8 cellular contexts compared by ENCODE assay signal in genomic region chr1:36159614-36160387, GRCh38. TPM values are rescaled to one million over a fixed set of nuclear protein-coding genes. Genes with fewer than 3 reads are reported as not detected.
A peak's percentile ranks its signal among the peaks of the same experiment; 100 is the strongest.
DNase-seq lines count a peak whose midpoint lies in the region; ATAC-seq and TF ChIP-seq lines count a peak whose summit lies in the region.

No MANE protein-coding gene starts in this region.

- peaks cover 0 to 10% (median 0%) of the 10 kb centered on the region in 9 donors for H3K36me3 ChIP-seq in heart left ventricle

- H3K27ac ChIP-seq in heart left ventricle, result peak overlapping the region in 11 of 12 donors; percentile 79 to 100 (median 97)

- peaks cover 62 to 78% of the 10 kb centered on the region in 2 donors for H3K4me1 Mint-ChIP-seq in natural killer cell

- H3K4me1 ChIP-seq in heart left ventricle, result peaks cover 31 to 82% (median 71%) of the 10 kb centered on the region in 12 donors

- H3K4me3 ChIP-seq in heart left ventricle (peak overlapping the region in 7 of 12 donors; percentile 47 to 62 (median 56)), cardiac fibroblast (replicated peaks in 1 of 2; ENCODE audit: low read depth in 2 of 2, low read length in 2 of 2) (peak overlapping the region; percentile 2 to 60)

- peak overlapping the region; percentile 82 for H3K4me3 Mint-ChIP-seq in natural killer cell

- H3K9me3 ChIP-seq in heart left ventricle, result no peaks in the 10 kb centered on the region

- H3K27ac Mint-ChIP-seq in natural killer cell, result peak overlapping the region; percentile 88 to 99

- TF ChIP-seq CTCF in heart left ventricle (IDR thresholded peaks at IDR 0.05) (no peak), cardiac fibroblast (IDR thresholded peaks at IDR 0.05; ENCODE audit: low read depth, low read length) (no peak), natural killer cell (IDR thresholded peaks at IDR 0.05) (no peak)

- H3K9me3 Mint-ChIP-seq in natural killer cell, result no peaks in the 10 kb centered on the region

- H3K27me3 ChIP-seq in heart left ventricle, result no peaks in the 10 kb centered on the region

- ATAC-seq in heart left ventricle (no peak), left cardiac atrium (no peak), natural killer cell (no peak), esophagus mucosa (no peak), GM21786 (IDR thresholded peaks at IDR 0.05; ENCODE audit: unreplicated experiment) (no peak), HG03565 (IDR thresholded peaks at IDR 0.05; ENCODE audit: unreplicated experiment) (no peak)

- TF ChIP-seq POLR2A in heart left ventricle (IDR thresholded peaks at IDR 0.05), result no peak

- 66 to 77% (median 72%) methylated on average over 10 of the region's 10 CpGs for WGBS in heart left ventricle, 4 donors

- no peaks in the 10 kb centered on the region for H3K27me3 Mint-ChIP-seq in natural killer cell (ENCODE audit: low read depth in 2 of 2)

- DNase-seq in heart left ventricle, result peak in 1 of 5 donors; percentile 46
- DNase-seq in left cardiac atrium, result no peak
- no peak for DNase-seq in cardiac fibroblast (ENCODE audit: low read depth in 2 of 2)
- no peak for DNase-seq in natural killer cell
- no peak for DNase-seq in kidney glomerular epithelial cell (lab: John Stamatoyannopoulos, UW)

- no peaks in the 10 kb centered on the region for H3K36me3 Mint-ChIP-seq in natural killer cell

- intact Hi-C loops in heart left ventricle (cut with DNase I), result loop anchor here in 2 of 10 donors (2.0 to 5.0 kb wide), 2 partner anchors 15 to 62 kb away; partner anchors contain the start of gene THRAP3 (in 1 of the 2)
- intact Hi-C loops in left cardiac atrium (cut with DNase I), result loop anchor here in 1 of 2 donors (10.0 kb wide), 1 partner anchor 125 kb away; no protein-coding TSS in a partner anchor
- intact Hi-C loops in natural killer cell (cut with micrococcal nuclease), result no loop called here

RNA-seq across cellular contexts. Expression of gene MAP7D1, which starts 3.8 kb away (rescaled TPM):
- total RNA-seq in heart left ventricle, result 100 to 1,000 TPM; 249 to 706 (median 328) TPM
- polyA plus RNA-seq in heart left ventricle, result 100 to 1,000 TPM; 236 to 331 TPM
- total RNA-seq in left cardiac atrium, result 100 to 1,000 TPM; 251 to 270 TPM
- 100 to 1,000 TPM; 213 to 232 (median 230) TPM for total RNA-seq in natural killer cell
- total RNA-seq in esophagus mucosa, result 93.1 TPM

RNA-seq across cellular contexts. Expression of gene TRAPPC3, which starts 10.5 kb away (rescaled TPM):
- 10 to 100 TPM; 45.3 to 77.2 (median 52.9) TPM for total RNA-seq in heart left ventricle
- polyA plus RNA-seq in heart left ventricle, result 10 to 100 TPM; 40.8 to 89.6 TPM
- 10 to 100 TPM; 53.3 to 64.2 TPM for total RNA-seq in left cardiac atrium
- 10 to 100 TPM; 28.0 to 34.7 (median 34.3) TPM for total RNA-seq in natural killer cell
- total RNA-seq in esophagus mucosa, result 65.0 TPM

RNA-seq across cellular contexts. Expression of gene COL8A2, which starts 34.8 kb away (rescaled TPM):
- total RNA-seq in heart left ventricle (1 to 10 TPM in 5 of 9 donors, under 1 TPM in 4; 0.33 to 2.6 (median 1.1) TPM), left cardiac atrium (1 to 10 TPM; 3.8 to 4.2 TPM), natural killer cell (under 1 TPM; 0.09 to 0.20 (median 0.14) TPM), esophagus mucosa (2.7 TPM)
- polyA plus RNA-seq in heart left ventricle, result under 1 TPM; 0.34 to 0.53 TPM
